ENCODE assay signal across 8 cellular contexts in the genomic region with DNA sequence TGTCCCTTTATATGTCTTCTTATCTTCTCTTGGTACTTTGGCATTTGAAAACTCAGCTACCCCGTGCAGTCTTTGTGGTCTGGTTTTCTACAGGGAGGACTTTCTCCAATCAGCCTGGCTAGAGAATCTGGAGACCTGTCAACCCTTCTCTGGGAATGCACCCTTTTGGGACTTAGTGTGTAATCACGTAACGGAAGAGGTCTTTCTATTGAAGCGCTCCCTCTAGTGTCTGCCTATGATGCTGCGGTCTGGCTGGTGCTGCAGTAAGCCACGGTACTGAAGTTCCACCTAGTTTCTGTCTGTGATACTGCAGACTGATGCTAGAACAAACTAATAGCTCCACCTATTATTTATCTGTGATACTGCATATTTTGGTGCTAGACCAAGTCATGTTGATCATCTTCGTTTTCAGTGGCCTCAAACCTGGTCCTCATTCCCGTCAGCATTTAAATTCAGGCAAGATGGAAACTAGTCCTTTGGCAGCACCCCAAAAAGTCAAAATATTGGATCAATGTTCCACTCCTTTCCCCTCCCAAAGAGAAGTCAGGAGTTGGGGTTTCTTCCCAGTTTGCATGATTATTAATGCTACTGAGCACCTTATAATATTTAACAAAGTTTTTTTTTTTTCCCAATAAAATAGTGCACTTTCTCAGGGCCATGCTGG.
A peak's percentile ranks its signal among the peaks of the same experiment; 100 is the strongest.
DNase-seq lines count a peak whose midpoint lies in the region; ATAC-seq lines count a peak whose summit lies in the region.

No MANE protein-coding gene starts in this region.

- ATAC-seq in GM19328 (IDR thresholded peaks at IDR 0.05; ENCODE audit: unreplicated experiment) (peak; percentile 87), HG03378 (IDR thresholded peaks at IDR 0.05; ENCODE audit: unreplicated experiment) (peak; percentile 97)

- DNase-seq in C1 segment of cervical spinal cord (lab: John Stamatoyannopoulos, UW) (peak in 8 of 14 donors; percentile 21 to 45 (median 28)), NCI-H345 treated with DMSO at 0.1 percent for 48 hours (lab: John Stamatoyannopoulos, UW; ENCODE audit: unreplicated experiment) (peak; percentile 77), kidney glomerular epithelial cell (lab: John Stamatoyannopoulos, UW) (peak; percentile 90)
- DNase-seq in activated CD4-positive, CD25-positive, alpha-beta regulatory T cell (lab: John Stamatoyannopoulos, UW): peak; percentile 17 to 51 (median 40)
- peak; percentile 71 for DNase-seq in central memory CD4-positive, alpha-beta T cell
- peak; percentile 60 to 79 for DNase-seq in stimulated activated CD4-positive, alpha-beta T cell treated with anti-CD3 and anti-CD28 coated beads, Interleukin-4, amount 100 ng/mL, for 4 hours

Comparison
In these comparisons a context has a peak if more than half of its experiments do, and no peak if none do; other contexts are left out.
1. Peak in every context shown above with its lines: DNase-seq and ATAC-seq.
2. DNase-seq: peak in every context shown above with its lines; median percentile 90 in kidney glomerular epithelial cell; 77 in NCI-H345 treated with DMSO at 0.1 percent for 48 hours; 71 in central memory CD4-positive, alpha-beta T cell; 70 in stimulated activated CD4-positive, alpha-beta T cell treated with anti-CD3 and anti-CD28 coated beads, Interleukin-4, amount 100 ng/mL, for 4 hours; 40 in activated CD4-positive, CD25-positive, alpha-beta regulatory T cell; 28 in C1 segment of cervical spinal cord.